ENCODE assay signal across 7 cellular contexts in the genomic region with DNA sequence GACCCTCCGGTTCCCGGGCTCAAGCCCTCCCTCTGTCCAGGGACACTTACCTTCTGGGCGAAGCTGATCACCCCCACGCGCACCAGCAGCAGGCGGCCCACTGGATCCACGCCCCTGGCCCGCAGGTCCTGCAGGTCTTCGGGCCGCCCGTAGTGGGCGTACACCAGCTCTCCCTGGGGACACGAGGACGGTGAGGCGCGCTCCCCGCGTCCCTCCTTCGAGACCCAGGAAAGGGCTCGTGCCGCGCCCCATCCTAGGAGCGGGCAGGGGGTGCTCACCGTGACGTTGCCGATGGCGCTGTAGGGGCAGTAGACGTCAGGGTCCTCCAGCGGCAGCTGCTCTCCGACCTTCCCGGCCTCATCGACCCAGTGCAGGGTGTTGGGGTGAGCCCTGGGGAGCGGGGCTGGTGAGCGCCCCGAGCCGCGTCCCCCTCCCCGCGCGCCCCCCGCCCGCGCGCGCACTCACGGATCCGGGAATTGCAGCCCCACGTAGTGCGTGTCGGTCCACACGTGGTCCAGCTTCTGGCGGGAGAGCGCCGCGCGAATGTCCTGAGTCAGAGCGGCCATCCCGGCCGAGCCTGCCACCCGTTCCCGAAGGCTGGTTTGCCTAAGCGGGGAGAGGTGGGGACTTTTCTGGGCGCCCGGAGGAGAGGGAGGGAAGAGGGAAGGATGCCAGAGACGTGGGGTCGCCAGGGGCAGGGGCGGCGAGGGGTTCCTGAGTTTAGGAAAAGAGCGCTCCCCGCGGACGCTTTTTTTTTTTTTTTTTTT. TPM values are rescaled to one million over a fixed set of nuclear protein-coding genes. Genes with fewer than 3 reads are reported as not detected.
DNase-seq lines count a peak whose midpoint lies in the region; ATAC-seq, FAIRE-seq and TF ChIP-seq lines count a peak whose summit lies in the region.

No MANE protein-coding gene starts in this region.

- in situ Hi-C loops in brain microvascular endothelial cell (cut with HindIII; ENCODE audit: low pct_ligation_motif_present, low sequenced_read_pairs): no loop called here

- H3K27ac ChIP-seq in HUES64 (ENCODE audit: low read depth, low read length) (no peak overlapping the region), brain microvascular endothelial cell (no peak overlapping the region)

- no peak for TF ChIP-seq POLR2A in GM12891 (IDR thresholded peaks at IDR 0.05; ENCODE audit: low read depth, low read length)

- 2% methylated on average over 72 of the region's 72 CpGs for WGBS in HUES64

- H3K9me3 ChIP-seq in HUES64 (ENCODE audit: insufficient read depth, low read depth, low read length): no peaks in the 10 kb centered on the region

- H3K27me3 ChIP-seq in HUES64 (ENCODE audit: insufficient read depth, low read length) (peaks cover 25% of the 10 kb centered on the region), brain microvascular endothelial cell (replicated peaks) (no peaks in the 10 kb centered on the region)

- peak overlapping the region; percentile 63 for H3K4me3 ChIP-seq in HUES64 (ENCODE audit: low read length)
- H3K4me3 ChIP-seq in brain microvascular endothelial cell (ENCODE audit: low read depth, low read length): peak overlapping the region; percentile 39

- ATAC-seq in left lobe of liver: peak; percentile 9

- DNase-seq in GM12891 (ENCODE audit: insufficient read length, low spot score) (no peak), T-helper 2 cell (peak in 4 of 5 experiments; percentile 37 to 74 (median 48)), brain microvascular endothelial cell (no peak), left lobe of liver (ENCODE audit: low spot score) (no peak), NCI-H226 (no peak)
- DNase-seq in stimulated activated CD8-positive, alpha-beta memory T cell treated with anti-CD3 and anti-CD28 coated beads, Interleukin-12 subunit alpha, Interleukin-12 subunit beta, amount 100 ng/mL, for 1 hour (ENCODE audit: low read depth): peak; percentile 39

- H3K4me1 ChIP-seq in HUES64 (ENCODE audit: insufficient read depth, low read length): no peaks in the 10 kb centered on the region

- peak overlapping the region; percentile 37; the same call in 1 of the 2 replicates for H3K9ac ChIP-seq in HUES64 (ENCODE audit: low read depth, low read length)

- FAIRE-seq in GM12891 (lab: Jason Lieb, UNC): peak; percentile 66

- no peaks in the 10 kb centered on the region for H3K36me3 ChIP-seq in HUES64 (ENCODE audit: insufficient read depth, low read length)
- H3K36me3 ChIP-seq in brain microvascular endothelial cell (replicated peaks): no peaks in the 10 kb centered on the region

- peak; percentile 55 for TF ChIP-seq CTCF in brain microvascular endothelial cell (IDR thresholded peaks at IDR 0.05; ENCODE audit: low read depth, low read length, missing control alignments)

TF ChIP-seq in GM12891, 5 proteins besides CTCF, POLR2A, EP300 and RAD21:
- TF ChIP-seq SPI1 (IDR thresholded peaks at IDR 0.05; ENCODE audit: low read depth, low read length): no peak
- TF ChIP-seq POLR2AphosphoS5 (IDR thresholded peaks at IDR 0.05; ENCODE audit: low read depth, low read length): no peak
- TF ChIP-seq PAX5 (IDR thresholded peaks at IDR 0.05; ENCODE audit: insufficient read depth, low read length, severe bottlenecking): no peak
- TF ChIP-seq TAF1 (IDR thresholded peaks at IDR 0.05; ENCODE audit: low read depth, low read length): no peak
- no peak for TF ChIP-seq POU2F2 (IDR thresholded peaks at IDR 0.05; ENCODE audit: low read depth, low read length)
TF ChIP-seq in GM12891: peak in this region for 0.

RNA-seq across cellular contexts. Expression of a gene that starts 8.2 kb away (rescaled TPM):
- 2.1 TPM for polyA plus RNA-seq in GM12891 (2012; ENCODE audit: low read depth, missing spikeins)
- 0.80 TPM for polyA plus RNA-seq in HUES64 (2013, experiment 1 of 2)
- polyA plus RNA-seq in HUES64 (2013, experiment 2 of 2): 2.3 TPM
- 689 TPM for total RNA-seq in left lobe of liver

RNA-seq across cellular contexts. Expression of a gene that starts 20.8 kb away (rescaled TPM):
- polyA plus RNA-seq in GM12891 (2012; ENCODE audit: low read depth, missing spikeins): 7.9 TPM
- 15.9 TPM for polyA plus RNA-seq in HUES64 (2013, experiment 1 of 2)
- polyA plus RNA-seq in HUES64 (2013, experiment 2 of 2): 21.1 TPM
- total RNA-seq in left lobe of liver: 20.3 TPM

RNA-seq across cellular contexts. Expression of a gene that starts 23.1 kb away (rescaled TPM):
- polyA plus RNA-seq in GM12891 (2012; ENCODE audit: low read depth, missing spikeins): not detected
- 0.30 TPM for polyA plus RNA-seq in HUES64 (2013, experiment 1 of 2)
- polyA plus RNA-seq in HUES64 (2013, experiment 2 of 2): 0.63 TPM
- total RNA-seq in left lobe of liver: not detected

RNA-seq across cellular contexts. Expression of a gene that starts 31.0 kb away (rescaled TPM):
- 0.99 TPM for polyA plus RNA-seq in GM12891 (2012; ENCODE audit: low read depth, missing spikeins)
- 18.5 TPM for polyA plus RNA-seq in HUES64 (2013, experiment 1 of 2)
- 30.1 TPM for polyA plus RNA-seq in HUES64 (2013, experiment 2 of 2)
- 71.8 TPM for total RNA-seq in left lobe of liver

RNA-seq across cellular contexts. Expression of a gene that starts 40.4 kb away (rescaled TPM):
- 97.5 TPM for polyA plus RNA-seq in GM12891 (2012; ENCODE audit: low read depth, missing spikeins)
- 101 TPM for polyA plus RNA-seq in HUES64 (2013, experiment 1 of 2)
- 107 TPM for polyA plus RNA-seq in HUES64 (2013, experiment 2 of 2)
- 80.9 TPM for total RNA-seq in left lobe of liver

Comparison
In these comparisons a context has a peak if more than half of its experiments do, and no peak if none do; other contexts are left out.
1. DNase-seq: peak in T-helper 2 cell (4 of 5) and stimulated activated CD8-positive, alpha-beta memory T cell treated with anti-CD3 and anti-CD28 coated beads, Interleukin-12 subunit alpha, Interleukin-12 subunit beta, amount 100 ng/mL, for 1 hour (single experiment); none in GM12891 (single experiment), brain microvascular endothelial cell (single experiment), left lobe of liver (single experiment) and NCI-H226 (single experiment).